8 cellular contexts compared by ENCODE assay signal in the genomic region with DNA sequence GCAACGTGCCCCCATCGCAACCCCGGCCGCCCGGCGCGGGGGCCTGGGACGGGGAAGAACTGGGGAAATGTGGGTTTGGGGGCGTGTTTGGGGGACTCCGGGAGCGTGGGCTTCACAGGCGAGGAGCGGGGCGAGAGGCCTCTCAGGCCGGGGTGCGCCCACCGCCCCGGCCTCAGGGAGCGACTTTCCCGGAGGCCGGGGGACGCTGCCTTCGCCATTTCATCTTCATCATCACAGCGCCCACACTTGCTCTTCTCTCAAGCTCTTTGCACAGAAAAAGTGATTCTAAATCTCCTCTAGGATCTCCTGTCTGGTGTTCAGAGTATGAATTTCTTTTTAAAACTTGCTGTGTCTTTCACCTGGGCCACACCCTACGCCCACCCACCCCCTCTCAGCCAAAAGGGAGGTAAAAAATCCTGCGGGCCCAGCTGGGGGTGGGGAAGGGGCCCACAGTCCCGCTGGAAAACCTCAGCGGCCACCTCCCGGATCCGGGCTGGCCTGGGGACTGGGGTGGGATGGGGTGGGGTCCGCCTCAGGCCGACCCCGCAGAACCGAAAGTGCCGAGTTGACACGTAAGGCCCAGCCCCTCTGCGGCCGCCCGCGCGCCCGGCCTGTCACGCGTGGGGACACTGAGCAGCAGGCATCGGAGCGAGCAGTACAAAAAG. TPM values are rescaled to one million over a fixed set of nuclear protein-coding genes. Genes with fewer than 3 reads are reported as not detected.
DNase-seq lines count a peak whose midpoint lies in the region; ATAC-seq and TF ChIP-seq lines count a peak whose summit lies in the region.

No MANE protein-coding gene starts in this region.

- peaks cover 5 to 13% of the 10 kb centered on the region in 2 donors for H3K36me3 ChIP-seq in ascending aorta
- peaks cover 3 to 8% of the 10 kb centered on the region in 2 donors for H3K36me3 ChIP-seq in stomach smooth muscle (ENCODE audit: control insufficient read depth in 2 of 2, insufficient read depth in 2 of 2, low read length in 2 of 2)

- ATAC-seq in Right ventricle myocardium inferior, result no peak

- intact Hi-C loops in Right ventricle myocardium inferior (cut with DNase I) (loop anchor here (1.0 to 2.0 kb wide), 3 partner anchors 7 to 162 kb away; a partner anchor contains a TSS), cardiac septum (cut with DNase I) (loop anchor here (1.0 kb wide), 1 partner anchor 7 kb away; a partner anchor contains a TSS), ascending aorta (cut with DNase I) (loop anchor here (1.0 to 10.0 kb wide), 6 partner anchors 7 to 380 kb away; a partner anchor contains a TSS), posterior vena cava (cut with DNase I) (no loop called here)

- H3K4me3 ChIP-seq in ascending aorta (peak overlapping the region; percentile 70 to 75), stomach smooth muscle (ENCODE audit: low read length in 2 of 2) (peak overlapping the region; percentile 86 to 92)

- TF ChIP-seq CTCF in ascending aorta (IDR thresholded peaks at IDR 0.05), result no peak

- H3K9ac ChIP-seq in stomach smooth muscle (ENCODE audit: low read length in 2 of 2), result peak overlapping the region; percentile 60 to 70

- no peaks in the 10 kb centered on the region for H3K27me3 ChIP-seq in ascending aorta
- no peaks in the 10 kb centered on the region for H3K27me3 ChIP-seq in stomach smooth muscle (ENCODE audit: control insufficient read depth in 1 of 2, insufficient read depth in 2 of 2, low read length in 2 of 2)

- H3K9me3 ChIP-seq in ascending aorta (no peaks in the 10 kb centered on the region), stomach smooth muscle (ENCODE audit: control insufficient read depth in 2 of 2, low read length in 2 of 2) (no peaks in the 10 kb centered on the region)

- H3K27ac ChIP-seq in ascending aorta (peak overlapping the region; percentile 96 to 97), stomach smooth muscle (ENCODE audit: low read length) (peak overlapping the region; percentile 86)

- H3K4me1 ChIP-seq in ascending aorta (peaks cover 3 to 27% of the 10 kb centered on the region in 2 donors), stomach smooth muscle (ENCODE audit: control insufficient read depth, insufficient read depth, low read length) (peaks cover 19% of the 10 kb centered on the region)

- DNase-seq in Right ventricle myocardium inferior (ENCODE audit: missing footprints) (peak; percentile 74), cardiac septum (ENCODE audit: low spot score) (no peak), HuH-7.5 (ENCODE audit: low spot score) (peak; percentile 63), ascending aorta (ENCODE audit: low spot score in 2 of 2) (no peak), inferior parietal cortex (ENCODE audit: extremely low spot score) (peak; percentile 34), posterior vena cava (ENCODE audit: low spot score) (no peak), NCI-H1436 treated with DMSO at 0.1 percent for 48 hours (lab: John Stamatoyannopoulos, UW) (no peak)

RNA-seq across cellular contexts. Expression of a gene that starts 7.4 kb away (rescaled TPM):
- 38.0 TPM for total RNA-seq in Right ventricle myocardium inferior
- total RNA-seq in cardiac septum, result 29.5 TPM
- total RNA-seq in ascending aorta, result 65.1 TPM
- 10 to 100 TPM; 27.5 to 33.1 TPM for total RNA-seq in posterior vena cava

RNA-seq across cellular contexts. Expression of a gene that starts 28.6 kb away (rescaled TPM):
- total RNA-seq in Right ventricle myocardium inferior, result not detected
- total RNA-seq in cardiac septum, result not detected
- total RNA-seq in ascending aorta, result not detected
- total RNA-seq in posterior vena cava, result not detected

Comparison
In these comparisons a context has a peak if more than half of its experiments do, and no peak if none do; other contexts are left out.
1. DNase-seq: peak in Right ventricle myocardium inferior (single experiment), HuH-7.5 (single experiment) and inferior parietal cortex (single experiment); none in cardiac septum (single experiment), ascending aorta (0 of 2), posterior vena cava (single experiment) and NCI-H1436 treated with DMSO at 0.1 percent for 48 hours (single experiment).
2. intact Hi-C loops: an anchor here in Right ventricle myocardium inferior (1.0 to 2.0 kb wide), cardiac septum (1.0 kb wide) and ascending aorta (1.0 to 10.0 kb wide); none called in posterior vena cava.